In genomic region chr2:97045878-97046277, GRCh38 we compare ENCODE assay signal across 12 cellular contexts. TPM values are rescaled to one million over a fixed set of nuclear protein-coding genes. Genes with fewer than 3 reads are reported as not detected.
DNase-seq lines count a peak whose midpoint lies in the region; ATAC-seq, FAIRE-seq and TF ChIP-seq lines count a peak whose summit lies in the region.
"Not testable (repeated sequence)": the region's sequence is repeated elsewhere in the genome, so short reads cannot be mapped to it uniquely, and the experiment has no call there.
"Had no signal": no experiment of that assay in that cellular context is flagged by ENCODE, and none has a peak within 500 bp of the region (broad histone marks: within the 10 kb centered on the region; RNA-seq: fewer than 3 reads in every experiment).

No MANE protein-coding gene starts in this region.

- not testable (repeated sequence) for H3K27me3 ChIP-seq in DOHH2 (ENCODE audit: control insufficient read depth, low read length); Karpas-422 (ENCODE audit: low read length); GM12878 (replicated peaks in 1 of 2; ENCODE audit: control insufficient read depth in 2 of 2, insufficient read depth in 2 of 2, low read length in 1 of 2); spleen (replicated peaks in 1 of 7)

- TF ChIP-seq EP300 in GM12878 (IDR thresholded peaks at IDR 0.05; ENCODE audit: borderline replicate concordance in 1 of 2, control insufficient read depth in 1 of 2, low read depth in 2 of 2, low read length in 2 of 2), result not testable (repeated sequence)

- peaks cover 11% of the 10 kb centered on the region; the same call in 1 of the 2 replicates for H3K79me2 ChIP-seq in DOHH2 (ENCODE audit: control insufficient read depth, low read length)
- H3K79me2 ChIP-seq in Karpas-422 (ENCODE audit: low read length); GM12878 (ENCODE audit: control insufficient read depth, insufficient read depth, low read length): not testable (repeated sequence)

- not testable (repeated sequence) for H3K9me3 ChIP-seq in DOHH2 (ENCODE audit: control insufficient read depth, insufficient read depth, low read length); Karpas-422 (ENCODE audit: low read length); GM12878 (replicated peaks; ENCODE audit: control insufficient read depth, insufficient read depth, low read length); spleen

- RAD21 ChIA-PET in GM12878 (lab: Charles Lee; ENCODE audit: unreplicated experiment), result not testable (repeated sequence)

- in situ Hi-C loops in GM12878 (cut with MboI), result not testable (repeated sequence)

- not testable (repeated sequence) for H4K20me1 ChIP-seq in DOHH2 (ENCODE audit: control insufficient read depth, insufficient read depth, low read depth, low read length); Karpas-422 (ENCODE audit: insufficient read depth, low read depth, low read length); GM12878 (ENCODE audit: control insufficient read depth, insufficient read depth)

- SMC1A ChIA-PET in GM12878 (lab: Charles Lee; ENCODE audit: uncharacterized antibody, unreplicated experiment), result not testable (repeated sequence)

- DNase-seq in Karpas-422 (peak; percentile 90), NCI-H526 treated with DMSO at 0.1 percent for 48 hours (lab: John Stamatoyannopoulos, UW) (peak; percentile 41), spleen (peak; percentile 76)
- DNase-seq in GM12878 (ENCODE audit: low read depth, low spot score), result not testable (repeated sequence)

- peaks cover 13% of the 10 kb centered on the region for H3F3A ChIP-seq in DOHH2 (ENCODE audit: control insufficient read depth, insufficient read depth)

- H3K9ac ChIP-seq in Karpas-422 (ENCODE audit: low read length), result peak overlapping the region; percentile 51
- H3K9ac ChIP-seq in GM12878 (ENCODE audit: control insufficient read depth, insufficient read depth, low read length), result not testable (repeated sequence)

- not testable (repeated sequence) for H3K9me2 ChIP-seq in DOHH2 (replicated peaks; ENCODE audit: control insufficient read depth, low read length); Karpas-422 (replicated peaks; ENCODE audit: insufficient read depth, low read length)

- CTCF ChIA-PET in GM12878 (lab: Yijun Ruan, JAX), result not testable (repeated sequence)

- TF ChIP-seq RAD21 in GM12878 (IDR thresholded peaks at IDR 0.05; ENCODE audit: insufficient read depth, low read depth, low read length), result not testable (repeated sequence)

- BruUV-seq in GM12878 (replicated peaks; lab: Mats Ljungman, UMichigan), result not testable (repeated sequence)

- not testable (repeated sequence) for TF ChIP-seq CTCF in DOHH2 (IDR thresholded peaks at IDR 0.05; ENCODE audit: low read depth, low read length, poor library complexity, severe bottlenecking); GM12878 (IDR thresholded peaks at IDR 0.05 in 2 of 3, conservative IDR thresholded peaks at IDR 0.05 in 1 of 3; ENCODE audit: control insufficient read depth in 2 of 3, extremely low read depth in 1 of 3, insufficient read depth in 1 of 3, low read depth in 3 of 3, low read length in 3 of 3); spleen (IDR thresholded peaks at IDR 0.05 in 8 of 11, conservative IDR thresholded peaks at IDR 0.05 in 3 of 11)

- WGBS in GM12878 (ENCODE audit: insufficient coverage, insufficient replicate concordance, low lambda C conversion rate, missing lambda C conversion rate), result 0% methylated on average over 1 of the region's 1 CpG
- 59 to 86% (median 71%) methylated on average over 1 of the region's 1 CpG for WGBS in spleen, 5 donors

- H3K4me2 ChIP-seq in DOHH2 (ENCODE audit: low read length) (peak overlapping the region; percentile 64), Karpas-422 (ENCODE audit: low read depth, low read length, poor library complexity, severe bottlenecking) (peak overlapping the region; percentile 71)
- not testable (repeated sequence) for H3K4me2 ChIP-seq in GM12878 (ENCODE audit: control insufficient read depth, insufficient read depth)

- H3K4me3 ChIP-seq in DOHH2 (ENCODE audit: low read length) (peak overlapping the region; percentile 75), Karpas-422 (ENCODE audit: low read length) (peak overlapping the region; percentile 54; the same call in 1 of the 2 replicates), spleen (peak overlapping the region in 2 of 8 donors; percentile 25 to 48)
- not testable (repeated sequence) for H3K4me3 ChIP-seq in GM12878

- FAIRE-seq in GM12878 (lab: Jason Lieb, UNC), result not testable (repeated sequence)

- intact Hi-C loops in GM12878 (cut with micrococcal nuclease; ENCODE audit: unreplicated experiment); spleen (cut with DNase I; ENCODE audit: low total_unique reads): not testable (repeated sequence)

- peak; percentile 27; the same call in 2 of the 3 replicates for ATAC-seq in GM12878

- POLR2A ChIA-PET in GM12878 (lab: Charles Lee), result not testable (repeated sequence)

- peaks cover 51% of the 10 kb centered on the region for H3K4me1 ChIP-seq in DOHH2 (ENCODE audit: control insufficient read depth, low read length)
- peaks cover 56% of the 10 kb centered on the region for H3K4me1 ChIP-seq in Karpas-422 (ENCODE audit: low read length)
- H3K4me1 ChIP-seq in GM12878 (ENCODE audit: control insufficient read depth, insufficient read depth, low read length); spleen: not testable (repeated sequence)

- H2AFZ ChIP-seq in Karpas-422 (ENCODE audit: low read length); GM12878 (ENCODE audit: control insufficient read depth, low read depth, low read length): not testable (repeated sequence)

- H3K27ac ChIP-seq in DOHH2 (ENCODE audit: low read depth, low read length) (peak overlapping the region; percentile 92), Karpas-422 (ENCODE audit: low read length) (peak overlapping the region; percentile 89), spleen (peak overlapping the region in 3 of 8 donors; percentile 33 to 42 (median 34))
- not testable (repeated sequence) for H3K27ac ChIP-seq in GM12878 (ENCODE audit: control insufficient read depth, insufficient read depth)

- TF ChIP-seq POLR2A in Raji (IDR thresholded peaks at IDR 0.05; ENCODE audit: insufficient read depth, low read depth, low read length), result peak; percentile 80
- not testable (repeated sequence) for TF ChIP-seq POLR2A in GM12878 (IDR thresholded peaks at IDR 0.05; ENCODE audit: low read depth, low read length); spleen (IDR thresholded peaks at IDR 0.05)

- not testable (repeated sequence) for H3K36me3 ChIP-seq in DOHH2 (ENCODE audit: control insufficient read depth, low read length); Karpas-422 (ENCODE audit: insufficient read depth, low read length); GM12878 (ENCODE audit: control insufficient read depth in 2 of 2, insufficient read depth in 2 of 2, low read length in 1 of 2); spleen

TF ChIP-seq in GM12878, 131 proteins besides CTCF, POLR2A, EP300 and RAD21 (continues in another document):
- peak; percentile 54; the same call in 1 of the 2 replicates for TF ChIP-seq PAX5 (IDR thresholded peaks at IDR 0.05; ENCODE audit: borderline replicate concordance, low read depth, low read length)

RNA-seq across cellular contexts. Expression of gene FAHD2B, which starts 48.8 kb away (rescaled TPM):
- total RNA-seq in Karpas-422 (2014; rRNA removed; shearing (Covaris generic); ENCODE audit: low replicate concordance), result 33.0 and 42.8 TPM in 2 replicates
- 14.8 and 20.1 TPM in 2 replicates for total RNA-seq in GM12878 (2013; cell fraction: nucleolus; rRNA removed)
- total RNA-seq in GM12878 (2014; rRNA removed) (15.4 and 17.1 TPM in 2 replicates), GM12878 (2014; rRNA removed; fragmentation: Illumina TruSeq; extraction: Trizol) (16.7 and 17.2 TPM in 2 replicates), GM12878 (2021) (19.8 and 20.1 TPM in 2 replicates), spleen (10 to 100 TPM in 2 of 7 donors, 1 to 10 TPM in 5; 4.6 to 12.8 (median 6.0) TPM)
- polyA plus RNA-seq in GM12878 (2011; ENCODE audit: low read depth), result 7.9 TPM
- polyA plus RNA-seq in GM12878 (2011; rRNA removed) (7.9 and 13.8 TPM in 2 replicates), GM12878 (2014; fragmentation: Illumina TruSeq; extraction: Trizol) (17.0 and 17.3 TPM in 2 replicates), GM12878 (2014; fragmentation: Nextera tagmentation; extraction: Ambion mirVana) (1 to 10 TPM; 3.0 to 5.1 TPM), GM12878 (2014; rRNA removed) (15.1 and 16.9 TPM in 2 replicates), GM12878 (2016; fragmentation: Nextera tagmentation; extraction: Ambion mirVana) (10 to 100 TPM; 16.9 to 21.2 TPM), spleen (1 to 10 TPM; 7.7 to 9.5 (median 8.6) TPM)
- 19.0 and 20.0 TPM in 2 replicates for polyA plus RNA-seq in GM12878 (2011; cell fraction: cytosol; rRNA removed)
- polyA plus RNA-seq in GM12878 (2011; cell fraction: nucleus; rRNA removed), result 35.5 and 39.6 TPM in 2 replicates
- polyA plus RNA-seq in GM12878 (2012), result 11.1 and 16.1 TPM in 2 replicates
- 13.5 and 16.4 TPM in 2 replicates for polyA minus RNA-seq in GM12878 (2011; rRNA and poly(A)+ RNA removed)
- polyA minus RNA-seq in GM12878 (2011; cell fraction: cytosol; rRNA and poly(A)+ RNA removed), result 8.6 TPM in 2 replicates
- 11.7 and 19.0 TPM in 2 replicates for polyA minus RNA-seq in GM12878 (2011; cell fraction: nucleus; rRNA and poly(A)+ RNA removed)

RNA-seq across cellular contexts. Expression of gene FAM178B, which starts 59.5 kb away (rescaled TPM):
- not detected in 2 replicates for total RNA-seq in Karpas-422 (2014; rRNA removed; shearing (Covaris generic); ENCODE audit: low replicate concordance)
- not detected in 2 replicates for total RNA-seq in GM12878 (2013; cell fraction: nucleolus; rRNA removed)
- total RNA-seq in GM12878 (2014; rRNA removed) (not detected in 2 replicates), GM12878 (2014; rRNA removed; fragmentation: Illumina TruSeq; extraction: Trizol) (not detected in 2 replicates), GM12878 (2021) (not detected in 2 replicates), spleen (10 to 100 TPM in 2 of 7 donors, 1 to 10 TPM in 4, not detected in 1; 3.8 to 27.4 (median 8.9) TPM)
- polyA plus RNA-seq in GM12878 (2011; ENCODE audit: low read depth), result not detected
- polyA plus RNA-seq in GM12878 (2011; rRNA removed) (not detected in 2 replicates), GM12878 (2014; fragmentation: Illumina TruSeq; extraction: Trizol) (not detected in 2 replicates), GM12878 (2014; fragmentation: Nextera tagmentation; extraction: Ambion mirVana) (not detected), GM12878 (2014; rRNA removed) (0.13 TPM in 1 of 2 replicates, not detected in the other), GM12878 (2016; fragmentation: Nextera tagmentation; extraction: Ambion mirVana) (not detected), spleen (1 to 10 TPM; 1.5 to 7.3 (median 4.2) TPM)
- not detected in 2 replicates for polyA plus RNA-seq in GM12878 (2011; cell fraction: cytosol; rRNA removed)
- polyA plus RNA-seq in GM12878 (2011; cell fraction: nucleus; rRNA removed), result 0.41 TPM in 1 of 2 replicates, not detected in the other
- polyA plus RNA-seq in GM12878 (2012), result 0.11 TPM in 1 of 2 replicates, not detected in the other
- polyA minus RNA-seq in GM12878 (2011; rRNA and poly(A)+ RNA removed), result 0.93 TPM in 1 of 2 replicates, not detected in the other
- polyA minus RNA-seq in GM12878 (2011; cell fraction: cytosol; rRNA and poly(A)+ RNA removed), result not detected in 2 replicates
- not detected in 2 replicates for polyA minus RNA-seq in GM12878 (2011; cell fraction: nucleus; rRNA and poly(A)+ RNA removed)
- total RNA-seq: Calu3, G401, GM23248, H4, HT-29 had no signal
- polyA plus RNA-seq: BJ had no signal
